In genomic region chr11:6745465-6746015, GRCh38 we compare ENCODE assay signal across 11 cellular contexts. TPM values are rescaled to one million over a fixed set of nuclear protein-coding genes. Genes with fewer than 3 reads are reported as not detected.
A peak's percentile ranks its signal among the peaks of the same experiment; 100 is the strongest.
DNase-seq lines count a peak whose midpoint lies in the region; ATAC-seq and TF ChIP-seq lines count a peak whose summit lies in the region.
"Had no signal": no experiment of that assay in that cellular context is flagged by ENCODE, and none has a peak within 500 bp of the region (broad histone marks: within the 10 kb centered on the region; RNA-seq: fewer than 3 reads in every experiment).

No MANE protein-coding gene starts in this region.

- no peaks in the 10 kb centered on the region for H3K79me2 ChIP-seq in OCI-LY3 (ENCODE audit: low read length)
- no peaks in the 10 kb centered on the region for H3K79me2 ChIP-seq in smooth muscle cell (ENCODE audit: low read depth)

- ATAC-seq in GM18508 (IDR thresholded peaks at IDR 0.05; ENCODE audit: insufficient read depth, unreplicated experiment): peak; percentile 37
- ATAC-seq in GM21737 (IDR thresholded peaks at IDR 0.05; ENCODE audit: unreplicated experiment): peak; percentile 45
- ATAC-seq in psoas muscle: no peak
- ATAC-seq: GM23338 had no signal

- H3K4me3 ChIP-seq in OCI-LY3 (ENCODE audit: low read length) (no peak overlapping the region; the same call in 1 of the 2 replicates), psoas muscle (peak overlapping the region; percentile 52), smooth muscle cell (no peak overlapping the region)
- H3K4me3 ChIP-seq: GM23338 had no signal

- no peaks in the 10 kb centered on the region for H3K9me3 ChIP-seq in OCI-LY3 (ENCODE audit: insufficient read depth, low read length)
- H3K9me3 ChIP-seq in psoas muscle: no peaks in the 10 kb centered on the region
- no peaks in the 10 kb centered on the region for H3K9me3 ChIP-seq in smooth muscle cell (replicated peaks; ENCODE audit: low read depth)
- H3K9me3 ChIP-seq: SK-N-SH had no signal

- H3K36me3 ChIP-seq in OCI-LY3 (replicated peaks; ENCODE audit: low read depth, low read length): no peaks in the 10 kb centered on the region
- H3K36me3 ChIP-seq in psoas muscle (ENCODE audit: insufficient read depth in 1 of 2, low read depth in 1 of 2): no peaks in the 10 kb centered on the region
- H3K36me3 ChIP-seq in smooth muscle cell (ENCODE audit: low read depth): no peaks in the 10 kb centered on the region

- H3K4me1 ChIP-seq in OCI-LY3 (ENCODE audit: low read length) (peaks cover 21% of the 10 kb centered on the region), psoas muscle (no peaks in the 10 kb centered on the region), smooth muscle cell (ENCODE audit: low read depth) (no peaks in the 10 kb centered on the region)

- DNase-seq in psoas muscle (no peak), SHP77 treated with DMSO at 0.1 percent for 48 hours (lab: John Stamatoyannopoulos, UW) (no peak), kidney glomerular epithelial cell (lab: John Stamatoyannopoulos, UW) (no peak), smooth muscle cell (lab: John Stamatoyannopoulos, UW; ENCODE audit: unreplicated experiment) (no peak), midbrain (lab: John Stamatoyannopoulos, UW) (no peak)
- DNase-seq: SK-N-SH had no signal

- no peak overlapping the region for H3K27ac ChIP-seq in OCI-LY3 (ENCODE audit: low read length)
- peak overlapping the region; percentile 70 for H3K27ac ChIP-seq in psoas muscle
- no peak overlapping the region for H3K27ac ChIP-seq in smooth muscle cell (ENCODE audit: low read depth)

- no peaks in the 10 kb centered on the region for H3F3A ChIP-seq in smooth muscle cell (ENCODE audit: low read depth)

- WGBS in psoas muscle, 3 donors: 63 to 67% (median 64%) methylated on average over 2 of the region's 2 CpGs
- 50% methylated on average over 2 of the region's 2 CpGs for WGBS in smooth muscle cell (ENCODE audit: low lambda C conversion rate)

- no peak overlapping the region for H3K9ac ChIP-seq in OCI-LY3 (ENCODE audit: low read length)
- H3K9ac ChIP-seq in smooth muscle cell (ENCODE audit: low read depth): no peak overlapping the region
- H3K9ac ChIP-seq: SK-N-SH had no signal

- H3K27me3 ChIP-seq in OCI-LY3 (ENCODE audit: low read depth, low read length): no peaks in the 10 kb centered on the region
- H3K27me3 ChIP-seq in psoas muscle (ENCODE audit: insufficient read depth in 3 of 3, low read length in 2 of 3): no peaks in the 10 kb centered on the region
- no peaks in the 10 kb centered on the region for H3K27me3 ChIP-seq in smooth muscle cell (ENCODE audit: low read depth)

- intact Hi-C loops in psoas muscle (cut with DNase I): no loop called here

- H2AFZ ChIP-seq in OCI-LY3 (ENCODE audit: low read depth, low read length) (peak overlapping the region; percentile 96; the same call in 1 of the 2 replicates), smooth muscle cell (ENCODE audit: low read depth) (no peak overlapping the region)
- H2AFZ ChIP-seq: GM23338 had no signal

- H3K4me2 ChIP-seq in OCI-LY3 (ENCODE audit: low read length) (no peak overlapping the region), smooth muscle cell (no peak overlapping the region)
- H3K4me2 ChIP-seq: GM23338, SK-N-SH had no signal

- no peak for TF ChIP-seq CTCF in OCI-LY3 (IDR thresholded peaks at IDR 0.05; ENCODE audit: low read depth, low read length)
- TF ChIP-seq CTCF in psoas muscle (IDR thresholded peaks at IDR 0.05): no peak
- no peak for TF ChIP-seq CTCF in smooth muscle cell (IDR thresholded peaks at IDR 0.05; ENCODE audit: borderline replicate concordance, insufficient read depth, poor library complexity, severe bottlenecking)

- H4K20me1 ChIP-seq in OCI-LY3 (ENCODE audit: insufficient read depth, low read length) (no peaks in the 10 kb centered on the region), smooth muscle cell (ENCODE audit: low read depth) (no peaks in the 10 kb centered on the region)

RNA-seq across cellular contexts. Expression of gene OR2AG2, which starts 26.2 kb away (rescaled TPM):
- total RNA-seq in psoas muscle (not detected), smooth muscle cell (0.13 and 0.72 TPM in 2 replicates)
- polyA plus RNA-seq in psoas muscle (under 1 TPM in 1 of 3 donors, not detected in 2; 0.01 TPM), smooth muscle cell (0.23 TPM in 1 of 2 replicates, not detected in the other)
- polyA plus RNA-seq: SK-N-SH had no signal

RNA-seq across cellular contexts. Expression of gene OR2AG1, which starts 37.3 kb away (rescaled TPM):
- total RNA-seq in psoas muscle: not detected
- not detected for polyA plus RNA-seq in psoas muscle
- total RNA-seq in smooth muscle cell: not detected in 2 replicates
- not detected in 2 replicates for polyA plus RNA-seq in smooth muscle cell
- total RNA-seq: GM23338, neural crest cell had no signal
- polyA plus RNA-seq: SK-N-SH had no signal

RNA-seq across cellular contexts. Expression of gene OR6A2, which starts 53.9 kb away (rescaled TPM):
- total RNA-seq in psoas muscle (not detected), smooth muscle cell (0.18 and 0.40 TPM in 2 replicates)
- polyA plus RNA-seq in psoas muscle (not detected), smooth muscle cell (not detected in 2 replicates)
- polyA plus RNA-seq: SK-N-SH had no signal

Comparison
In these comparisons a context has a peak if more than half of its experiments do, and no peak if none do; other contexts are left out.
1. ATAC-seq: peak in GM18508 (single experiment) and GM21737 (single experiment); none in psoas muscle (0 of 4).